ENCODE assay signal across 8 cellular contexts in the genomic region with DNA sequence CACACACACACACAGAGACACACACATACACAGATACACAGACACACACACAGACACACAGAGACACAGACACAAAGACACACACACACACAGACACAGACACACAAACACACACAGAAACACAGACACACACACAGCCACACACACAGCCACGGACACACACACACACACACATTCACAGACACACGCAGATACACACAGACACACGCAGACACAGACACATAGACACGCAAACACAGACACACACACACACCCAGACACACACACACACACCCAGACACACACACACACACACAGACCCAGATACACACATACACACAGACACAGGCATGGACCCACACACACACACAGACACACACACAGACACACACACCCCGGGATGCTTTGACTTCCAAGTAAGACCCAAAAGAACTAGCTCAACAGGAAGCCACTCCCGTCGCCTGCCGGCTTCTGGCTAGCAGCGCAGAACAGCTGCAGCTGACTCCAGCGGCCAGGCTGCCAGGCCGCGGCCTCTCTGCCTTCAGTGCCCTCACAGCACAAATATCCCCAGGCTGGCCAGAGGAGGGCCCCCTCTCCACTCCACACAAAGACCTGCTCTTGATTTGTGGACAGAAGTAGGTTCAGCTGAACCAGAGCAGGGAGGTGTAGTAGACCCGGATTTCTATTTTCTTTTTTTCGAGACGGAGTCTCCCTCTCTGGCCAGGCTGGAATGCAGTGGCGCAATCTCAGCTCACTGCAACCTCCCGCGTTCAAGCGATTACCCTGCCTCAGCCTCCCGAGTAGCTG. TPM values are rescaled to one million over a fixed set of nuclear protein-coding genes. Genes with fewer than 3 reads are reported as not detected.
DNase-seq lines count a peak whose midpoint lies in the region; ATAC-seq and TF ChIP-seq lines count a peak whose summit lies in the region.

No MANE protein-coding gene starts in this region.

- H2AFZ ChIP-seq in DND-41 (ENCODE audit: low read depth, low read length) (no peak overlapping the region), OCI-LY7 (ENCODE audit: low read length) (peak overlapping the region; percentile 49; the same call in 1 of the 2 replicates)

- H3K9me3 ChIP-seq in DND-41 (ENCODE audit: insufficient read depth, low read length, severe bottlenecking) (no peaks in the 10 kb centered on the region), HUES6 (ENCODE audit: control insufficient read depth, insufficient read depth, low read depth, low read length) (no peaks in the 10 kb centered on the region), OCI-LY7 (ENCODE audit: low read length) (no peaks in the 10 kb centered on the region), muscle layer of colon (ENCODE audit: low read length) (no peaks in the 10 kb centered on the region)

- TF ChIP-seq CTCF in DND-41 (IDR thresholded peaks at IDR 0.05; ENCODE audit: borderline replicate concordance, extremely low read depth, low read length, poor library complexity, severe bottlenecking): peak; percentile 57
- TF ChIP-seq CTCF in OCI-LY7 (conservative IDR thresholded peaks at IDR 0.05; ENCODE audit: low read length): peak; percentile 79

- H3K27me3 ChIP-seq in DND-41 (ENCODE audit: insufficient read depth, low read length, poor library complexity) (no peaks in the 10 kb centered on the region), HUES6 (ENCODE audit: control insufficient read depth, insufficient read depth, low read length) (no peaks in the 10 kb centered on the region), muscle layer of colon (ENCODE audit: control insufficient read depth in 1 of 2, insufficient read depth in 2 of 2, low read length in 2 of 2) (peaks cover 0 to 4% of the 10 kb centered on the region in 2 donors)

- H3K4me2 ChIP-seq in DND-41 (ENCODE audit: insufficient read depth, low read length) (no peak overlapping the region), OCI-LY7 (ENCODE audit: low read length) (no peak overlapping the region)

- H3K4me3 ChIP-seq in DND-41 (ENCODE audit: low read depth in 1 of 2, low read length in 2 of 2) (no peak overlapping the region), HUES6 (ENCODE audit: low read depth, low read length) (peak overlapping the region; percentile 6; the same call in 1 of the 2 replicates), OCI-LY7 (ENCODE audit: low read depth, low read length, poor library complexity, severe bottlenecking) (no peak overlapping the region), muscle layer of colon (ENCODE audit: low read depth in 1 of 2, low read length in 2 of 2) (no peak overlapping the region)

- H3K79me2 ChIP-seq in DND-41 (ENCODE audit: insufficient read depth, low read length) (no peaks in the 10 kb centered on the region), OCI-LY7 (ENCODE audit: insufficient read depth, low read depth, low read length) (no peaks in the 10 kb centered on the region)

- no peaks in the 10 kb centered on the region for H3K36me3 ChIP-seq in DND-41 (ENCODE audit: insufficient read depth, low read length)
- no peaks in the 10 kb centered on the region for H3K36me3 ChIP-seq in HUES6 (ENCODE audit: control insufficient read depth, insufficient read depth, low read length)
- H3K36me3 ChIP-seq in OCI-LY7 (ENCODE audit: insufficient read depth, low read length): no peaks in the 10 kb centered on the region
- H3K36me3 ChIP-seq in muscle layer of colon (ENCODE audit: insufficient read depth, low read length): no peaks in the 10 kb centered on the region

- TF ChIP-seq POLR2A in erythroblast (IDR thresholded peaks at IDR 0.05; ENCODE audit: low read length): no peak

- CTCF ChIA-PET in OCI-LY7 (lab: Charles Lee; ENCODE audit: unreplicated experiment): interaction anchor here (0.5 to 0.6 kb wide), 3 partner anchors 200 to 358 kb away, joined by 3 to 5 read pairs (median 3); no protein-coding TSS in a partner anchor

- H3K9ac ChIP-seq in DND-41 (ENCODE audit: low read depth, low read length) (no peak overlapping the region), HUES6 (ENCODE audit: low read length) (peak overlapping the region; percentile 27), muscle layer of colon (ENCODE audit: low read length) (peak overlapping the region; percentile 14)

- POLR2A ChIA-PET in OCI-LY7 (lab: Charles Lee): interaction anchor here (0.6 kb wide), 1 partner anchor 15 kb away, joined by 4 read pairs; no protein-coding TSS in a partner anchor

- H3K4me1 ChIP-seq in DND-41 (ENCODE audit: insufficient read depth, low read length): peaks cover 2% of the 10 kb centered on the region
- H3K4me1 ChIP-seq in HUES6 (ENCODE audit: control insufficient read depth, insufficient read depth, low read length): peaks cover 18% of the 10 kb centered on the region
- H3K4me1 ChIP-seq in OCI-LY7 (ENCODE audit: insufficient read depth, low read length, poor library complexity, severe bottlenecking): no peaks in the 10 kb centered on the region
- H3K4me1 ChIP-seq in muscle layer of colon (ENCODE audit: insufficient read depth, low read length): peaks cover 14% of the 10 kb centered on the region

- H3K9me2 ChIP-seq in OCI-LY7 (ENCODE audit: insufficient read depth, low read length): no peaks in the 10 kb centered on the region

- no peaks in the 10 kb centered on the region for H4K20me1 ChIP-seq in DND-41 (ENCODE audit: insufficient read depth, low read length)
- H4K20me1 ChIP-seq in OCI-LY7 (ENCODE audit: insufficient read depth, low read length): no peaks in the 10 kb centered on the region

- intact Hi-C loops in OCI-LY7 (cut with micrococcal nuclease; ENCODE audit: unreplicated experiment): loop anchor here (1.0 to 10.0 kb wide), 4 partner anchors 78 to 274 kb away; partner anchors contain the start of gene CAMTA2

- BruUV-seq in OCI-LY7 (replicated peaks; lab: Mats Ljungman, UMichigan): no TSS peak

- ATAC-seq in DND-41 (ENCODE audit: insufficient read depth, low read depth) (peak; percentile 85), GM21367 (IDR thresholded peaks at IDR 0.05; ENCODE audit: unreplicated experiment) (no peak)

- no peak overlapping the region for H3K27ac ChIP-seq in DND-41 (ENCODE audit: low read length)
- H3K27ac ChIP-seq in HUES6 (ENCODE audit: low read depth, low read length): no peak overlapping the region; the same call in 1 of the 2 replicates
- H3K27ac ChIP-seq in OCI-LY7 (ENCODE audit: low read depth, low read length, poor library complexity, severe bottlenecking): no peak overlapping the region
- no peak overlapping the region for H3K27ac ChIP-seq in muscle layer of colon (ENCODE audit: low read depth, low read length)

- DNase-seq in DND-41 (peak; percentile 61), OCI-LY7 (ENCODE audit: low spot score) (peak; percentile 74), erythroblast (lab: John Stamatoyannopoulos, UW) (peak; percentile 88)
- peak; percentile 84 for DNase-seq in activated CD8-positive, alpha-beta memory T cell treated with anti-CD3 and anti-CD28 coated beads, Interleukin-2, amount 50 U/mL, for 48 hours
- peak; percentile 51 to 56 for DNase-seq in stimulated activated CD8-positive, alpha-beta memory T cell treated with anti-CD3 and anti-CD28 coated beads, Interleukin-7, amount 100 ng/mL, for 4 hours (ENCODE audit: low read depth in 2 of 2)

RNA-seq across cellular contexts. Expression of gene CHRNE, which starts 6.0 kb away (rescaled TPM):
- total RNA-seq in OCI-LY7 (2014; rRNA removed; shearing (Covaris generic)): 0.32 and 0.59 TPM in 2 replicates
- total RNA-seq in OCI-LY7 (2022): 0.27 and 0.68 TPM in 2 replicates

RNA-seq across cellular contexts. Expression of gene C17orf107, which starts 9.6 kb away (rescaled TPM):
- 0.18 and 0.79 TPM in 2 replicates for total RNA-seq in OCI-LY7 (2014; rRNA removed; shearing (Covaris generic))
- total RNA-seq in OCI-LY7 (2022): 0.76 and 1.1 TPM in 2 replicates

RNA-seq across cellular contexts. Expression of gene GP1BA, which starts 23.2 kb away (rescaled TPM):
- not detected in 2 replicates for total RNA-seq in OCI-LY7 (2014; rRNA removed; shearing (Covaris generic))
- total RNA-seq in OCI-LY7 (2022): not detected in 2 replicates

RNA-seq across cellular contexts. Expression of gene SLC25A11, which starts 30.9 kb away (rescaled TPM):
- total RNA-seq in OCI-LY7 (2014; rRNA removed; shearing (Covaris generic)): 59.6 and 80.6 TPM in 2 replicates
- 66.8 and 68.2 TPM in 2 replicates for total RNA-seq in OCI-LY7 (2022)

RNA-seq across cellular contexts. Expression of gene RNF167, which starts 31.2 kb away (rescaled TPM):
- 31.4 and 46.5 TPM in 2 replicates for total RNA-seq in OCI-LY7 (2014; rRNA removed; shearing (Covaris generic))
- 120 and 124 TPM in 2 replicates for total RNA-seq in OCI-LY7 (2022)
